16 cellular contexts compared by ENCODE assay signal in genomic region chr6:71410681-71411080, GRCh38.
DNase-seq lines count a peak whose midpoint lies in the region; ATAC-seq, FAIRE-seq and TF ChIP-seq lines count a peak whose summit lies in the region.
"Had no signal": no experiment of that assay in that cellular context is flagged by ENCODE, and none has a peak within 500 bp of the region (broad histone marks: within the 10 kb centered on the region; RNA-seq: fewer than 3 reads in every experiment).

No MANE protein-coding gene starts in this region.

- ATAC-seq in A549 (no peak), HG02884 (IDR thresholded peaks at IDR 0.05; ENCODE audit: unreplicated experiment) (no peak), GM21619 (IDR thresholded peaks at IDR 0.05; ENCODE audit: unreplicated experiment) (no peak)

- peaks cover 88% of the 10 kb centered on the region for H3K4me1 ChIP-seq in A549
- H3K4me1 ChIP-seq in HEK293 (ENCODE audit: control insufficient read depth, insufficient read depth, low read length) = peaks cover 30% of the 10 kb centered on the region
- peaks cover 16% of the 10 kb centered on the region for H3K4me1 ChIP-seq in mesenchymal stem cell (ENCODE audit: control insufficient read depth, insufficient read depth, low read depth, low read length)
- H3K4me1 ChIP-seq in smooth muscle cell (ENCODE audit: low read depth) = peaks cover 6% of the 10 kb centered on the region
- H3K4me1 ChIP-seq: uterus had no signal

- H4K20me1 ChIP-seq in smooth muscle cell (ENCODE audit: low read depth) = no peaks in the 10 kb centered on the region

- CTCF ChIA-PET in A549 (lab: Yijun Ruan, JAX) (no interaction called here), HEK293 (lab: Yijun Ruan, JAX) (no interaction called here)

- H2BK5ac ChIP-seq in mesenchymal stem cell (ENCODE audit: low read depth, low read length, poor library complexity, severe bottlenecking) = no peak overlapping the region

- peaks cover 14% of the 10 kb centered on the region for H3K79me2 ChIP-seq in smooth muscle cell (ENCODE audit: low read depth)

- peak overlapping the region; percentile 33; the same call in 2 of the 3 replicates for H3K4me3 ChIP-seq in A549
- H3K4me3 ChIP-seq in HEK293 (ENCODE audit: low read depth, low read length) = no peak overlapping the region
- H3K4me3 ChIP-seq in brain microvascular endothelial cell (ENCODE audit: low read depth, low read length) = no peak overlapping the region
- H3K4me3 ChIP-seq in mesenchymal stem cell (ENCODE audit: insufficient read depth in 1 of 2, low read depth in 1 of 2, low read length in 2 of 2) = no peak overlapping the region
- no peak overlapping the region for H3K4me3 ChIP-seq in smooth muscle cell
- H3K4me3 ChIP-seq: uterus had no signal

- H3K27ac ChIP-seq in A549 = peak overlapping the region; percentile 86 to 87
- H3K27ac ChIP-seq in HEK293 (ENCODE audit: extremely low read depth, low read depth, low read length) = no peak overlapping the region
- H3K27ac ChIP-seq in brain microvascular endothelial cell = peak overlapping the region; percentile 45
- peak overlapping the region; percentile 75 for H3K27ac ChIP-seq in mesenchymal stem cell (ENCODE audit: low read length, poor library complexity, severe bottlenecking)
- no peak overlapping the region for H3K27ac ChIP-seq in smooth muscle cell (ENCODE audit: low read depth)
- H3K27ac ChIP-seq: uterus had no signal

- no peak overlapping the region for H2BK12ac ChIP-seq in mesenchymal stem cell (ENCODE audit: low read length in 2 of 2)

- H3K14ac ChIP-seq in mesenchymal stem cell (ENCODE audit: low read length in 2 of 2) = no peak overlapping the region

- H2AFZ ChIP-seq in mesenchymal stem cell (ENCODE audit: low read depth, low read length) (no peak overlapping the region), smooth muscle cell (ENCODE audit: low read depth) (no peak overlapping the region)

- no peak overlapping the region for H4K8ac ChIP-seq in mesenchymal stem cell (ENCODE audit: low read length)

- H3K9me3 ChIP-seq in A549 = no peaks in the 10 kb centered on the region
- H3K9me3 ChIP-seq in HEK293 (ENCODE audit: control insufficient read depth, insufficient read depth, low read depth, low read length) = no peaks in the 10 kb centered on the region
- no peaks in the 10 kb centered on the region for H3K9me3 ChIP-seq in mesenchymal stem cell (ENCODE audit: control insufficient read depth, low read length)
- no peaks in the 10 kb centered on the region for H3K9me3 ChIP-seq in smooth muscle cell (replicated peaks; ENCODE audit: low read depth)
- H3K9me3 ChIP-seq: uterus had no signal

- no peak for DNase-seq in A549 (ENCODE audit: low read depth in 1 of 2, low spot score in 1 of 2)
- peak; percentile 60 for DNase-seq in brain microvascular endothelial cell
- no peak for DNase-seq in mesenchymal stem cell
- DNase-seq in smooth muscle cell (lab: John Stamatoyannopoulos, UW; ENCODE audit: unreplicated experiment) = no peak
- no peak for DNase-seq in occipital lobe (lab: John Stamatoyannopoulos, UW)
- DNase-seq: activated gamma-delta T cell treated with Interleukin-2 at 50 U/mL for 16 hours; CD8-positive, alpha-beta memory T cell; H9; NCI-H2029; NCI-H510A; stimulated activated naive CD4-positive, alpha-beta T cell; uterus had no signal

- TF ChIP-seq POLR2A in A549 (IDR thresholded peaks at IDR 0.05; ENCODE audit: low read length) = no peak

- H4K91ac ChIP-seq in mesenchymal stem cell (ENCODE audit: low read length) = no peak overlapping the region

- no peak overlapping the region for H2AK5ac ChIP-seq in mesenchymal stem cell (ENCODE audit: low read length, severe bottlenecking)

- H3K79me1 ChIP-seq in mesenchymal stem cell (replicated peaks; ENCODE audit: low read length, poor library complexity, severe bottlenecking) = no peaks in the 10 kb centered on the region

- no peak overlapping the region for H3K9ac ChIP-seq in mesenchymal stem cell (ENCODE audit: low read length)
- H3K9ac ChIP-seq in smooth muscle cell (ENCODE audit: low read depth) = no peak overlapping the region

- H3F3A ChIP-seq in smooth muscle cell (ENCODE audit: low read depth) = no peaks in the 10 kb centered on the region

- H2BK120ac ChIP-seq in mesenchymal stem cell (ENCODE audit: low read depth, low read length) = no peak overlapping the region

- H3K4me2 ChIP-seq in A549 (peak overlapping the region; percentile 96), mesenchymal stem cell (ENCODE audit: low read length, poor library complexity, severe bottlenecking) (no peak overlapping the region), smooth muscle cell (no peak overlapping the region)

- H3K27me3 ChIP-seq in brain microvascular endothelial cell (replicated peaks) (no peaks in the 10 kb centered on the region), mesenchymal stem cell (ENCODE audit: control insufficient read depth in 1 of 2, insufficient read depth in 1 of 2, low read length in 2 of 2) (no peaks in the 10 kb centered on the region), smooth muscle cell (ENCODE audit: low read depth) (no peaks in the 10 kb centered on the region)
- H3K27me3 ChIP-seq: uterus had no signal

- H3K18ac ChIP-seq in mesenchymal stem cell (ENCODE audit: low read depth in 1 of 2, low read length in 2 of 2) = peak overlapping the region in 1 of 2 experiments; percentile 21

- TF ChIP-seq RAD21 in A549 (conservative IDR thresholded peaks at IDR 0.05 in 1 of 2, IDR thresholded peaks at IDR 0.05 in 1 of 2) = no peak

- no peak overlapping the region for H3K23ac ChIP-seq in mesenchymal stem cell (ENCODE audit: low read length in 2 of 2)

- no peak for FAIRE-seq in A549 (lab: Jason Lieb, UNC)
- FAIRE-seq: GM12891 had no signal

- POLR2A ChIA-PET in A549 (lab: Yijun Ruan, JAX) (interaction anchor here (1.2 kb wide), 1 partner anchor 10 kb away, joined by 3 read pairs; no protein-coding TSS in a partner anchor), HEK293 (lab: Yijun Ruan, JAX) (interaction anchor here (0.6 to 0.8 kb wide), 2 partner anchors 10 to 1001 kb away, joined by 3 read pairs; no protein-coding TSS in a partner anchor)

- in situ Hi-C loops in brain microvascular endothelial cell (cut with HindIII; ENCODE audit: low pct_ligation_motif_present, low sequenced_read_pairs) = no loop called here

- TF ChIP-seq CTCF in A549 (IDR thresholded peaks at IDR 0.05) (no peak), HEK293 (tag by site-specific recombination; IDR thresholded peaks at IDR 0.05) (no peak), brain microvascular endothelial cell (IDR thresholded peaks at IDR 0.05; ENCODE audit: low read depth, low read length, missing control alignments) (no peak), smooth muscle cell (IDR thresholded peaks at IDR 0.05; ENCODE audit: borderline replicate concordance, insufficient read depth, poor library complexity, severe bottlenecking) (no peak)

- H3K4ac ChIP-seq in mesenchymal stem cell (ENCODE audit: low read depth in 1 of 2, low read length in 2 of 2) = no peak overlapping the region

- no peak overlapping the region for H2BK15ac ChIP-seq in mesenchymal stem cell (ENCODE audit: low read depth, poor library complexity, severe bottlenecking)

- 0% methylated on average over 1 of the region's 1 CpG for WGBS in A549 (ENCODE audit: missing lambda C conversion rate)
- WGBS in mesenchymal stem cell = 78% methylated on average over 1 of the region's 1 CpG
- WGBS in smooth muscle cell (ENCODE audit: low lambda C conversion rate) = 91% methylated on average over 1 of the region's 1 CpG

- no peak for TF ChIP-seq EP300 in A549 (IDR thresholded peaks at IDR 0.05)

- H3K36me3 ChIP-seq in HEK293 (ENCODE audit: control insufficient read depth in 2 of 2, insufficient read depth in 1 of 2, low read length in 2 of 2) (peaks cover 11 to 20% of the 10 kb centered on the region in 2 experiments; a peak in 2 of 3 replicates), brain microvascular endothelial cell (replicated peaks) (peaks cover 21% of the 10 kb centered on the region), mesenchymal stem cell (ENCODE audit: control insufficient read depth in 1 of 2, insufficient read depth in 2 of 2, low read depth in 1 of 2, low read length in 2 of 2) (peaks cover 10 to 29% of the 10 kb centered on the region in 2 experiments), smooth muscle cell (ENCODE audit: low read depth) (peaks cover 7% of the 10 kb centered on the region)
- H3K36me3 ChIP-seq: uterus had no signal

TF ChIP-seq in A549, 52 proteins besides CTCF, POLR2A, EP300 and RAD21:
- TF ChIP-seq HOXA7 (CRISPR knock-in tag; IDR thresholded peaks at IDR 0.05) (no peak), SREBF2 (IDR thresholded peaks at IDR 0.05) (no peak), HDAC2 (IDR thresholded peaks at IDR 0.05) (no peak), HOXB5 (CRISPR knock-in tag; IDR thresholded peaks at IDR 0.05) (no peak), HES2 (IDR thresholded peaks at IDR 0.05) (no peak), ZNF302 (CRISPR knock-in tag; IDR thresholded peaks at IDR 0.05) (no peak), MAFK (IDR thresholded peaks at IDR 0.05; ENCODE audit: partially characterized antibody) (no peak), TP53 (CRISPR knock-in tag; IDR thresholded peaks at IDR 0.05) (no peak), HOXB13 (CRISPR knock-in tag; IDR thresholded peaks at IDR 0.05; ENCODE audit: low read depth) (no peak)

TF ChIP-seq in HEK293, 187 proteins besides CTCF, POLR2A, EP300 and RAD21:
- TF ChIP-seq PRDM1 (tag by site-specific recombination; IDR thresholded peaks at IDR 0.05) (0 out of 2 replicates have a peak, but pooled peaks have one; percentile 7), ZNF239 (tag by site-specific recombination; IDR thresholded peaks at IDR 0.05) (no peak)
TF ChIP-seq in HEK293: peak in this region for 1.

Comparison
In these comparisons a context has a peak if more than half of its experiments do, and no peak if none do; other contexts are left out.
1. H3K27ac ChIP-seq: peak in A549 (2 of 2), brain microvascular endothelial cell (single experiment) and mesenchymal stem cell (single experiment); none in HEK293 (single experiment) and smooth muscle cell (single experiment).